In the genomic region with DNA sequence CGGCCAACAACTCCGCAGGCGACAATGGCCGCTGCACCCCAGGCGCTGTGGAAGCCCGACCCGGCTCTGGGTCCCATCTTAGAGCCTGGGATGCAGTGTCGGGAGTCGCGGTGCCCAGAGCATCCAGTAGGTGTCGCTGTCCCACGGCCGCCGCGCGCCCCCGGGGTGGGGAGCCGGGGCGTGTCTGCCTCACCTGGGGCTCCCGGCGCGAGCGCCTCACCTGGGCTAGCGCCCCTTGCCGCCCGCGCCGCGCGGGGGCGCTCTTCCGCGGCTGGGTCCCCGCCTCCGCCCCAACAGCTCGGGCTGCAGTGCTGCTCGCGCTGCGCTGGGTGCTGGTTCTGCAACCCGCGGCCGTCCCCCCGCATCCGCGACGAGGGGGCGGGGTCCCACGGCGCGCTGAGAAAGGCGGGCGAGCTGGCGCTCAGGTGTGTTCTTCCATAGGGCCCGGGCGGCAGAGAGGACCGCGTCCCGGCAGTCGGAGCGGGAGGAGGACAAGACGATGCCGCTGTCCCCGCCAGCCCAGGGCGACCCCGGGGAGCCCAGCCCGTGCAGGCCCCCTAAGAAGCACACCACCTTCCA, we compare ENCODE assay signal across 8 cellular contexts. TPM values are rescaled to one million over a fixed set of nuclear protein-coding genes. Genes with fewer than 3 reads are reported as not detected.
A peak's percentile ranks its signal among the peaks of the same experiment; 100 is the strongest.
DNase-seq lines count a peak whose midpoint lies in the region; ATAC-seq and TF ChIP-seq lines count a peak whose summit lies in the region.

A gene with protein sequence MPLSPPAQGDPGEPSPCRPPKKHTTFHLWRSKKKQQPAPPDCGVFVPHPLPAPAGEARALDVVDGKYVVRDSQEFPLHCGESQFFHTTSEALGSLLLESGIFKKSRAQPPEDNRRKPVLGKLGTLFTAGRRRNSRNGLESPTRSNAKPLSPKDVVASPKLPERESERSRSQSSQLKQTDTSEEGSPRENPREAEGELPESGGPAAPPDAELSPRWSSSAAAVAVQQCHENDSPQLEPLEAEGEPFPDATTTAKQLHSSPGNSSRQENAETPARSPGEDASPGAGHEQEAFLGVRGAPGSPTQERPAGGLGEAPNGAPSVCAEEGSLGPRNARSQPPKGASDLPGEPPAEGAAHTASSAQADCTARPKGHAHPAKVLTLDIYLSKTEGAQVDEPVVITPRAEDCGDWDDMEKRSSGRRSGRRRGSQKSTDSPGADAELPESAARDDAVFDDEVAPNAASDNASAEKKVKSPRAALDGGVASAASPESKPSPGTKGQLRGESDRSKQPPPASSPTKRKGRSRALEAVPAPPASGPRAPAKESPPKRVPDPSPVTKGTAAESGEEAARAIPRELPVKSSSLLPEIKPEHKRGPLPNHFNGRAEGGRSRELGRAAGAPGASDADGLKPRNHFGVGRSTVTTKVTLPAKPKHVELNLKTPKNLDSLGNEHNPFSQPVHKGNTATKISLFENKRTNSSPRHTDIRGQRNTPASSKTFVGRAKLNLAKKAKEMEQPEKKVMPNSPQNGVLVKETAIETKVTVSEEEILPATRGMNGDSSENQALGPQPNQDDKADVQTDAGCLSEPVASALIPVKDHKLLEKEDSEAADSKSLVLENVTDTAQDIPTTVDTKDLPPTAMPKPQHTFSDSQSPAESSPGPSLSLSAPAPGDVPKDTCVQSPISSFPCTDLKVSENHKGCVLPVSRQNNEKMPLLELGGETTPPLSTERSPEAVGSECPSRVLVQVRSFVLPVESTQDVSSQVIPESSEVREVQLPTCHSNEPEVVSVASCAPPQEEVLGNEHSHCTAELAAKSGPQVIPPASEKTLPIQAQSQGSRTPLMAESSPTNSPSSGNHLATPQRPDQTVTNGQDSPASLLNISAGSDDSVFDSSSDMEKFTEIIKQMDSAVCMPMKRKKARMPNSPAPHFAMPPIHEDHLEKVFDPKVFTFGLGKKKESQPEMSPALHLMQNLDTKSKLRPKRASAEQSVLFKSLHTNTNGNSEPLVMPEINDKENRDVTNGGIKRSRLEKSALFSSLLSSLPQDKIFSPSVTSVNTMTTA (N-terminal part only) (plus strand): TSS at position 308 of the 579 bp plus-strand sequence. CDS start 192 bp downstream, at position 500.

- no peaks in the 10 kb centered on the region for H3K9me3 Mint-ChIP-seq in activated CD8-positive, alpha-beta T cell treated with anti-CD3 and anti-CD28 coated beads for 36 hours

- H3K36me3 ChIP-seq in effector memory CD4-positive, alpha-beta T cell (ENCODE audit: control insufficient read depth, insufficient read depth, low read length): no peaks in the 10 kb centered on the region

- CTCF ChIA-PET in activated CD8-positive, alpha-beta T cell treated with anti-CD3 and anti-CD28 coated beads for 36 hours (lab: Charles Lee): interaction anchor here (0.6 to 2.5 kb wide), 34 partner anchors 9 to 617 kb away, joined by 3 to 28 read pairs (median 4); a partner anchor contains a TSS

- intact Hi-C loops in activated CD8-positive, alpha-beta T cell treated with anti-CD3 and anti-CD28 coated beads for 36 hours (cut with micrococcal nuclease): no loop called here

- H3K27me3 Mint-ChIP-seq in activated CD8-positive, alpha-beta T cell treated with anti-CD3 and anti-CD28 coated beads for 36 hours: peaks cover 46% of the 10 kb centered on the region

- peak within 1 kb of the TSS; percentile 68 for H3K4me3 Mint-ChIP-seq in activated CD8-positive, alpha-beta T cell treated with anti-CD3 and anti-CD28 coated beads for 36 hours

- peak within 1 kb of the TSS; percentile 7; the same call in 1 of the 2 replicates for H3K4me3 ChIP-seq in GM12865 (ENCODE audit: low read depth, low read length)
- H3K4me3 ChIP-seq in effector memory CD4-positive, alpha-beta T cell (ENCODE audit: insufficient read depth, low read depth, low read length, poor library complexity, severe bottlenecking): peak within 1 kb of the TSS; percentile 55

- DNase-seq in GM12865 (ENCODE audit: low read depth): peak; percentile 38
- peak; percentile 66 for DNase-seq in NCI-H2227 (lab: John Stamatoyannopoulos, UW; ENCODE audit: unreplicated experiment)
- DNase-seq in activated CD8-positive, alpha-beta T cell treated with anti-CD3 and anti-CD28 coated beads for 36 hours: peak; percentile 73
- peak; percentile 51 to 61 (median 60) for DNase-seq in effector memory CD4-positive, alpha-beta T cell
- no peak for DNase-seq in mesenteric fat pad (ENCODE audit: low spot score)
- peak; percentile 39 to 56 for DNase-seq in stimulated activated CD8-positive, alpha-beta memory T cell treated with anti-CD3 and anti-CD28 coated beads, Interleukin-15, amount 100 ng/mL, for 48 hours (ENCODE audit: low read depth in 2 of 2)

- H3K9me3 ChIP-seq in effector memory CD4-positive, alpha-beta T cell (ENCODE audit: control insufficient read depth, low read length): no peaks in the 10 kb centered on the region

- peaks cover 3% of the 10 kb centered on the region for H3K27me3 ChIP-seq in effector memory CD4-positive, alpha-beta T cell (replicated peaks; ENCODE audit: control insufficient read depth, insufficient read depth, low read length, poor library complexity, severe bottlenecking)

- H3K36me3 Mint-ChIP-seq in activated CD8-positive, alpha-beta T cell treated with anti-CD3 and anti-CD28 coated beads for 36 hours (ENCODE audit: low read depth): no peaks in the 10 kb centered on the region

- H3K27ac Mint-ChIP-seq in activated CD8-positive, alpha-beta T cell treated with anti-CD3 and anti-CD28 coated beads for 36 hours: no peak within 1 kb of the TSS

- peak; percentile 76 for TF ChIP-seq CTCF in GM12865 (IDR thresholded peaks at IDR 0.05; ENCODE audit: insufficient read depth, low read depth, low read length, missing control alignments)
- TF ChIP-seq CTCF in activated CD8-positive, alpha-beta T cell treated with anti-CD3 and anti-CD28 coated beads for 36 hours (IDR thresholded peaks at IDR 0.05): peak; percentile 99

- ATAC-seq in HG02885 (IDR thresholded peaks at IDR 0.05; ENCODE audit: poor library complexity, unreplicated experiment) (peak; percentile 82), GM18858 (IDR thresholded peaks at IDR 0.05; ENCODE audit: unreplicated experiment) (no peak)
- ATAC-seq in activated CD8-positive, alpha-beta T cell treated with anti-CD3 and anti-CD28 coated beads for 36 hours: peak; percentile 92

- peaks cover 10% of the 10 kb centered on the region for H3K4me1 Mint-ChIP-seq in activated CD8-positive, alpha-beta T cell treated with anti-CD3 and anti-CD28 coated beads for 36 hours (ENCODE audit: low read depth)

- H3K4me1 ChIP-seq in effector memory CD4-positive, alpha-beta T cell (ENCODE audit: control insufficient read depth, insufficient read depth, low read length, poor library complexity, severe bottlenecking): peaks cover 11% of the 10 kb centered on the region

- POLR2A ChIA-PET in activated CD8-positive, alpha-beta T cell treated with anti-CD3 and anti-CD28 coated beads for 36 hours (lab: Charles Lee): no interaction called here

- H3K27ac ChIP-seq in effector memory CD4-positive, alpha-beta T cell (ENCODE audit: insufficient read depth, low read length, poor library complexity, severe bottlenecking): no peak within 1 kb of the TSS

RNA-seq across cellular contexts. Expression of the gene that starts here (rescaled TPM):
- 10 to 100 TPM; 20.8 to 21.1 TPM for total RNA-seq in activated CD8-positive, alpha-beta T cell treated with anti-CD3 and anti-CD28 coated beads for 36 hours
- 27.4 TPM for total RNA-seq in mesenteric fat pad
